Comparison of ENCODE assay signal across 29 cellular contexts in the genomic region with DNA sequence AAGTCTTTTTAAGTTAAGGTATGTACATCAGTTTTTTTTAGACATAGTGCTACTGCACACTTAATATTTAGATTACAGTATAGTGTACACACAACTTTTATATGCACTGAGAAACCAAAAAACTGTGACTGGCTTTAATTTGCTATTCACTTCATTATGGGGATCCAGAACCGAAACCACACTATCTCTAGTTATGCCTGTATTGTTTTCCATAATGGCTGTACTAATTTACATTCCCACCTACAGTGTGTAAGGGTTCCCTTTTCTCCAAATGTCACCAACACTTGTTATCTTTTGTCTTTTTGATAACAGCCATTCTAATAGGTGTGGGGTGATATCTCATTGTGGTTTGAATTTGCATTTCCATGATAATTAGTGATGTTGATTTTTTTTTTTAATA.
"Had no signal": no experiment of that assay in that cellular context is flagged by ENCODE, and none has a peak within 500 bp of the region (broad histone marks: within the 10 kb centered on the region; RNA-seq: fewer than 3 reads in every experiment).

No MANE protein-coding gene starts in this region.

- H3K27me3 Mint-ChIP-seq: dendritic cell treated with granulocyte-macrophage colony-stimulating factor and Interleukin-4, amounts not matched to agents 40 ng/mL and 50 ng/mL, for 4 days had no signal

- H3K27me3 ChIP-seq: colonic mucosa, dorsolateral prefrontal cortex, esophagus muscularis mucosa, esophagus squamous epithelium, foreskin keratinocyte, gastrocnemius medialis, gastroesophageal sphincter, heart left ventricle, heart right ventricle had no signal

- H3K4me3 ChIP-seq: colonic mucosa, coronary artery, dorsolateral prefrontal cortex, esophagus muscularis mucosa, esophagus squamous epithelium, gastrocnemius medialis, gastroesophageal sphincter, heart left ventricle, heart right ventricle had no signal

- DNase-seq: colonic mucosa; cortex of kidney; dermis blood vessel endothelial cell; dorsolateral prefrontal cortex; effector CD4-positive, alpha-beta T cell; effector CD8-positive, alpha-beta T cell; effector memory CD4-positive, alpha-beta T cell; effector memory CD8-positive, alpha-beta T cell; endodermal cell; erythroblast; esophagus squamous epithelium; foreskin fibroblast; foreskin keratinocyte; foreskin melanocyte; gastrocnemius medialis; glutamatergic neuron; head of caudate nucleus; heart left ventricle; heart right ventricle had no signal

- H3K36me3 ChIP-seq: colonic mucosa, esophagus muscularis mucosa, esophagus squamous epithelium, gastrocnemius medialis, gastroesophageal sphincter had no signal

- ATAC-seq: effector memory CD8-positive, alpha-beta T cell; esophagus mucosa; foreskin keratinocyte; gastrocnemius medialis; gastroesophageal sphincter; heart left ventricle; heart right ventricle had no signal

- H3K9me3 Mint-ChIP-seq: dendritic cell treated with granulocyte-macrophage colony-stimulating factor and Interleukin-4, amounts not matched to agents 40 ng/mL and 50 ng/mL, for 4 days; effector memory CD8-positive, alpha-beta T cell; endodermal cell had no signal

- H3K27ac Mint-ChIP-seq: dendritic cell treated with granulocyte-macrophage colony-stimulating factor and Interleukin-4, amounts not matched to agents 40 ng/mL and 50 ng/mL, for 4 days; effector memory CD8-positive, alpha-beta T cell; endodermal cell had no signal

- H3K9me3 ChIP-seq: colonic mucosa, esophagus muscularis mucosa, esophagus squamous epithelium, gastrocnemius medialis, gastroesophageal sphincter had no signal

- H3K27ac ChIP-seq: colonic mucosa, coronary artery, dorsolateral prefrontal cortex, epithelial cell of prostate, esophagus muscularis mucosa, esophagus squamous epithelium, foreskin keratinocyte, gastrocnemius medialis, gastroesophageal sphincter, heart left ventricle, heart right ventricle had no signal

- FAIRE-seq: colon, endometrium, endothelial cell of umbilical vein, frontal cortex had no signal

- H3K4me1 ChIP-seq: colonic mucosa, esophagus muscularis mucosa, esophagus squamous epithelium, foreskin keratinocyte, gastrocnemius medialis, gastroesophageal sphincter had no signal

- H3K4me3 Mint-ChIP-seq: dendritic cell treated with granulocyte-macrophage colony-stimulating factor and Interleukin-4, amounts not matched to agents 40 ng/mL and 50 ng/mL, for 4 days; effector memory CD8-positive, alpha-beta T cell; endodermal cell had no signal
